Comparison of ENCODE assay signal across 39 cellular contexts in the genomic region with DNA sequence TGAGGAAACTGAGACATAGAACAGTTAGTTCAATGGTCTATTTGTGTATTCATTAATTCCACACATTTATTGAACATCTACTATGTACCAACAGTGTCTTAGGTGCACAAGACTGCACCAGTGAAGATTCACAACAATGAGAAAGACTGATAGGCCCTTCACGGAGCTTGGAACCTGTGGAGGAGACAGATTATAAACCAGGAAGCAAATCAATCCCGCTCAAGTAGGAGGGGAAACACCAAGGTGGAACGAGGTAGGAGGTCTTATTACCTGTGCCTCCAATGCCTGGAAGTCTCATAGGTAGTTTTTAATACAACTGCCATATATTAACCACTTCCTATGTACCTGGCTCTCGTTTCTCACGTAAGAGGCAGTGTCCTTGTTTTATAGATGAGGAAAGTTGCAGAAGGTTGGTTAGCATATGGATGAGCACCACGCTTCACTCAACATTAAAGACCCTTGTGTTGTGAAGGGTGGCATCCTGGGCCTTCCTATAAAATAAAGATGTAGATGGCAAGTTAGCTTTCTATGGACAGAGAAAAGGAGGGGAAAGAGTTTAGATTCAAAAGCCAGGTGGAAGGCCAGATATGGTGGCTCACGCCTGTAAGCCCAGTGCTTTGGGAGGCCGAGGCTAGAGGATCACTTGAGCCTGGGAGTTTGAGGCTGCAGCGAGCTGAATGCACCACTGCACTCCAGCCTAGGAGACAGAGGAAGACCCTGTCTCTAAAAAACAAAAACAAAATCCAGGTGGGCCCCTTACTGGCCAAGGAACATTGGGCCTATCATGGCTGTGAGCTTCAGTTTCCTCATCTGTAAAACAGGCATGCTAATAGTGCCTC. TPM values are rescaled to one million over a fixed set of nuclear protein-coding genes. Genes with fewer than 3 reads are reported as not detected.
"Had no signal": no experiment of that assay in that cellular context is flagged by ENCODE, and none has a peak within 500 bp of the region (broad histone marks: within the 10 kb centered on the region; RNA-seq: fewer than 3 reads in every experiment).

No MANE protein-coding gene starts in this region.

- H3K27ac ChIP-seq: KMS-11 had no signal

- H3K9me3 ChIP-seq: MG63 had no signal

- H3K9ac ChIP-seq: KMS-11 had no signal

- H3K4me2 ChIP-seq: KMS-11 had no signal

- DNase-seq: Karpas-422, Kasumi-1, MG63, MM.1S, MV-4-11, NCI-H1048, NCI-H1092, NCI-H1092 treated with DMSO at 0.1 percent for 48 hours, NCI-H1105, NCI-H1105 treated with DMSO at 0.1 percent for 48 hours, NCI-H1417, NCI-H1417 treated with DMSO at 0.1 percent for 48 hours, NCI-H1436, NCI-H1436 treated with DMSO at 0.1 percent for 48 hours, NCI-H146, NCI-H1694, NCI-H1694 treated with DMSO at 0.1 percent for 48 hours, NCI-H187, NCI-H187 treated with DMSO at 0.1 percent for 48 hours, NCI-H1930, NCI-H2029, NCI-H2029 treated with DMSO at 0.1 percent for 48 hours, NCI-H2081, NCI-H2081 treated with DMSO at 0.1 percent for 48 hours, NCI-H2107, NCI-H2171, NCI-H2171 treated with DMSO at 0.1 percent for 48 hours, NCI-H2227 treated with DMSO at 0.1 percent for 48 hours, NCI-H226, NCI-H345, NCI-H446, NCI-H446 treated with DMSO at 0.1 percent for 48 hours, NCI-H510A, NCI-H510A treated with DMSO at 0.1 percent for 48 hours had no signal

- H3K4me3 ChIP-seq: MG63 had no signal

- H3K36me3 ChIP-seq: MG63 had no signal

- H3K27me3 ChIP-seq: MG63 had no signal

RNA-seq across cellular contexts. Expression of a gene that starts 45.1 kb away (rescaled TPM):
- total RNA-seq: M059J, MCF 10A, NCI-H460 had no signal

RNA-seq across cellular contexts. Expression of a gene that starts 55.7 kb away (rescaled TPM):
- total RNA-seq: LHCN-M2, M059J, MCF 10A, NCI-H460 had no signal
